Comparison of ENCODE assay signal across 12 cellular contexts in the genomic region with DNA sequence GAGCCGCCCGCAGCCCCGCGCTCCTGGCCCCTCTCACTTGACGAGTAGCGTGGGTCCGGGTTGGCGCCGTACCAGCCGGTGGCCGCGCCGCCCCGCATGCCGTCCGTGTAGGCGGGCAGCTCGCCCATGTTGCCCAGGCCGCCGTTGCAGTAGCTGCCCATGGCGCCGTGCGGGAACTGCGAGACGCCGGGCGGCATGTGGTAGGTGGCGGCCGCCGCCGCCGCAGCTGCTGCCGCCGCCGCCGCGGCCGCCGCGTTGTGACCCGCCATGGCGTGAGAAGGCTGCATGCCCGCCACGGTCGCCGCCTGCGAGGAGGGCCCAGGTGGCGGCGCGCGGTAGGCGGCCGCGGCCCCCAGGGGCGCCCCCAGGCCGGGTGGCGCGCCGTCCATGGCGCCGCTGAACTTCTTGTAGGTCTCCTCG. TPM values are rescaled to one million over a fixed set of nuclear protein-coding genes. Genes with fewer than 3 reads are reported as not detected.
DNase-seq lines count a peak whose midpoint lies in the region; ATAC-seq and TF ChIP-seq lines count a peak whose summit lies in the region.
"Had no signal": no experiment of that assay in that cellular context is flagged by ENCODE, and none has a peak within 500 bp of the region (broad histone marks: within the 10 kb centered on the region; RNA-seq: fewer than 3 reads in every experiment).

No MANE protein-coding gene starts in this region.

- DNase-seq in SK-N-SH: peak; percentile 65
- peak; percentile 56 for DNase-seq in NCI-H1105 treated with DMSO at 0.1 percent for 48 hours (lab: John Stamatoyannopoulos, UW)
- peak; percentile 21 to 27 for DNase-seq in erythroblast (lab: John Stamatoyannopoulos, UW)
- peak; percentile 47 for DNase-seq in retina
- DNase-seq: C1 segment of cervical spinal cord, RPMI8226 had no signal

- H3K4me1 ChIP-seq in SK-N-SH (ENCODE audit: control insufficient read depth in 1 of 2, insufficient read depth in 2 of 2, low read depth in 1 of 2, low read length in 1 of 2): no peaks in the 10 kb centered on the region; a peak in 1 of 4 replicates

- ATAC-seq in SK-N-SH treated with all-trans-retinoic acid at 6 μM for 48 hours: no peak
- ATAC-seq in GM18502 (IDR thresholded peaks at IDR 0.05; ENCODE audit: poor library complexity, unreplicated experiment): no peak
- no peak for ATAC-seq in GM18498 (IDR thresholded peaks at IDR 0.05; ENCODE audit: unreplicated experiment)
- no peak for ATAC-seq in GM18505 (IDR thresholded peaks at IDR 0.05; ENCODE audit: unreplicated experiment)

- TF ChIP-seq RAD21 in SK-N-SH (IDR thresholded peaks at IDR 0.05; ENCODE audit: low read length): no peak

- H3K9me3 ChIP-seq in SK-N-SH: no peaks in the 10 kb centered on the region
- H3K9me3 ChIP-seq: neutrophil had no signal

- H3K79me2 ChIP-seq in SK-N-SH (ENCODE audit: insufficient read depth): no peaks in the 10 kb centered on the region

- H3K36me3 ChIP-seq in SK-N-SH (replicated peaks in 1 of 2; ENCODE audit: control insufficient read depth in 1 of 2, insufficient read depth in 2 of 2, low read length in 1 of 2): no peaks in the 10 kb centered on the region
- H3K36me3 ChIP-seq: neutrophil had no signal

- no peak overlapping the region for H2AFZ ChIP-seq in SK-N-SH (ENCODE audit: low read depth)

- H3K9ac ChIP-seq in SK-N-SH: no peak overlapping the region

- H3K9me2 ChIP-seq in SK-N-SH: no peaks in the 10 kb centered on the region

- peak overlapping the region in 1 of 2 experiments; percentile 1; a peak in 1 of 4 replicates for H3K4me3 ChIP-seq in SK-N-SH (ENCODE audit: low read depth in 2 of 2, low read length in 1 of 2)

- no peak for TF ChIP-seq EP300 in SK-N-SH (IDR thresholded peaks at IDR 0.05; ENCODE audit: borderline replicate concordance in 1 of 2, low read depth in 1 of 2, low read length in 1 of 2)

- CTCF ChIA-PET in SK-N-SH (lab: Yijun Ruan, JAX): interaction anchor here (0.6 to 4.1 kb wide), 2 partner anchors 161 to 343 kb away, joined by 3 to 27 read pairs; no protein-coding TSS in a partner anchor

- WGBS in SK-N-SH (ENCODE audit: low lambda C conversion rate): 3% methylated on average over 24 of the region's 62 CpGs

- no peak for TF ChIP-seq POLR2A in erythroblast (IDR thresholded peaks at IDR 0.05; ENCODE audit: low read length)
- no peak for TF ChIP-seq POLR2A in GM18505 (IDR thresholded peaks at IDR 0.05; ENCODE audit: borderline replicate concordance, extremely low read depth, insufficient read depth, insufficient read length)

- H4K20me1 ChIP-seq in SK-N-SH (ENCODE audit: insufficient read depth): no peaks in the 10 kb centered on the region

- peaks cover 50% of the 10 kb centered on the region for H3K27me3 ChIP-seq in SK-N-SH (ENCODE audit: insufficient read depth)

- H3K27ac ChIP-seq in SK-N-SH (ENCODE audit: low read depth in 2 of 2, low read length in 1 of 2): no peak overlapping the region
- H3K27ac ChIP-seq: neutrophil had no signal

- TF ChIP-seq CTCF in SK-N-SH (IDR thresholded peaks at IDR 0.05): no peak

- POLR2A ChIA-PET in SK-N-SH (lab: Yijun Ruan, JAX): no interaction called here

- peaks cover 4% of the 10 kb centered on the region for H3F3A ChIP-seq in SK-N-SH (replicated peaks; ENCODE audit: insufficient read depth)

- H3K4me2 ChIP-seq in SK-N-SH: no peak overlapping the region

TF ChIP-seq in SK-N-SH, 30 proteins besides CTCF, POLR2A, EP300 and RAD21 (continues in another document):
- TF ChIP-seq ELF1 (IDR thresholded peaks at IDR 0.05) (no peak), NFIC (IDR thresholded peaks at IDR 0.05; ENCODE audit: borderline replicate concordance) (no peak), CHD2 (IDR thresholded peaks at IDR 0.05; ENCODE audit: low read length, partially characterized antibody) (no peak), POLR2AphosphoS5 (IDR thresholded peaks at IDR 0.05; ENCODE audit: low read depth, low read length) (no peak), SMC3 (IDR thresholded peaks at IDR 0.05; ENCODE audit: low read depth, low read length) (no peak), YY1 (IDR thresholded peaks at IDR 0.05; ENCODE audit: low read depth) (no peak), GABPA (IDR thresholded peaks at IDR 0.05; ENCODE audit: low read depth) (no peak), JUND (IDR thresholded peaks at IDR 0.05) (no peak), RCOR1 (IDR thresholded peaks at IDR 0.05; ENCODE audit: low read length) (no peak), SIN3A (IDR thresholded peaks at IDR 0.05; ENCODE audit: borderline replicate concordance, low read depth, low read length) (no peak), TCF12 (IDR thresholded peaks at IDR 0.05) (no peak), NRF1 (IDR thresholded peaks at IDR 0.05; ENCODE audit: low read depth, low read length) (no peak)
- TF ChIP-seq, protein P1, sequence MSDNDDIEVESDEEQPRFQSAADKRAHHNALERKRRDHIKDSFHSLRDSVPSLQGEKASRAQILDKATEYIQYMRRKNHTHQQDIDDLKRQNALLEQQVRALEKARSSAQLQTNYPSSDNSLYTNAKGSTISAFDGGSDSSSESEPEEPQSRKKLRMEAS (IDR thresholded peaks at IDR 0.05; ENCODE audit: low read depth): no peak
- TF ChIP-seq, protein P2, sequence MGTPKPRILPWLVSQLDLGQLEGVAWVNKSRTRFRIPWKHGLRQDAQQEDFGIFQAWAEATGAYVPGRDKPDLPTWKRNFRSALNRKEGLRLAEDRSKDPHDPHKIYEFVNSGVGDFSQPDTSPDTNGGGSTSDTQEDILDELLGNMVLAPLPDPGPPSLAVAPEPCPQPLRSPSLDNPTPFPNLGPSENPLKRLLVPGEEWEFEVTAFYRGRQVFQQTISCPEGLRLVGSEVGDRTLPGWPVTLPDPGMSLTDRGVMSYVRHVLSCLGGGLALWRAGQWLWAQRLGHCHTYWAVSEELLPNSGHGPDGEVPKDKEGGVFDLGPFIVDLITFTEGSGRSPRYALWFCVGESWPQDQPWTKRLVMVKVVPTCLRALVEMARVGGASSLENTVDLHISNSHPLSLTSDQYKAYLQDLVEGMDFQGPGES (IDR thresholded peaks at IDR 0.05; ENCODE audit: low read depth, low read length): no peak

TF ChIP-seq in SK-N-SH treated with all-trans-retinoic acid at 6 μM for 48 hours, 23 proteins besides CTCF, POLR2A, EP300 and RAD21:
- TF ChIP-seq ISL1 (CRISPR knock-in tag; IDR thresholded peaks at IDR 0.05): no peak
- TF ChIP-seq ZFP30 (CRISPR knock-in tag; IDR thresholded peaks at IDR 0.05): no peak
- TF ChIP-seq TOX (CRISPR knock-in tag; IDR thresholded peaks at IDR 0.05; ENCODE audit: borderline replicate concordance): no peak
- no peak for TF ChIP-seq ZFP3 (CRISPR knock-in tag; IDR thresholded peaks at IDR 0.05)
- no peak for TF ChIP-seq ZNF8 (CRISPR knock-in tag; IDR thresholded peaks at IDR 0.05)
- TF ChIP-seq GLIS3 (CRISPR knock-in tag; IDR thresholded peaks at IDR 0.05): no peak
- TF ChIP-seq, protein P3, sequence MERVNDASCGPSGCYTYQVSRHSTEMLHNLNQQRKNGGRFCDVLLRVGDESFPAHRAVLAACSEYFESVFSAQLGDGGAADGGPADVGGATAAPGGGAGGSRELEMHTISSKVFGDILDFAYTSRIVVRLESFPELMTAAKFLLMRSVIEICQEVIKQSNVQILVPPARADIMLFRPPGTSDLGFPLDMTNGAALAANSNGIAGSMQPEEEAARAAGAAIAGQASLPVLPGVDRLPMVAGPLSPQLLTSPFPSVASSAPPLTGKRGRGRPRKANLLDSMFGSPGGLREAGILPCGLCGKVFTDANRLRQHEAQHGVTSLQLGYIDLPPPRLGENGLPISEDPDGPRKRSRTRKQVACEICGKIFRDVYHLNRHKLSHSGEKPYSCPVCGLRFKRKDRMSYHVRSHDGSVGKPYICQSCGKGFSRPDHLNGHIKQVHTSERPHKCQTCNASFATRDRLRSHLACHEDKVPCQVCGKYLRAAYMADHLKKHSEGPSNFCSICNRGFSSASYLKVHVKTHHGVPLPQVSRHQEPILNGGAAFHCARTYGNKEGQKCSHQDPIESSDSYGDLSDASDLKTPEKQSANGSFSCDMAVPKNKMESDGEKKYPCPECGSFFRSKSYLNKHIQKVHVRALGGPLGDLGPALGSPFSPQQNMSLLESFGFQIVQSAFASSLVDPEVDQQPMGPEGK (CRISPR knock-in tag; IDR thresholded peaks at IDR 0.05; ENCODE audit: borderline replicate concordance): no peak
- no peak for TF ChIP-seq ARNTL (CRISPR knock-in tag; IDR thresholded peaks at IDR 0.05; ENCODE audit: borderline replicate concordance, low read depth)
- no peak for TF ChIP-seq OSR1 (CRISPR knock-in tag; IDR thresholded peaks at IDR 0.05)
- TF ChIP-seq ESRRG (CRISPR knock-in tag; IDR thresholded peaks at IDR 0.05): no peak

RNA-seq across cellular contexts. Expression of a gene that starts 0.4 kb away (rescaled TPM):
- not detected in 2 replicates for polyA plus RNA-seq in SK-N-SH (2012; rRNA removed)
- polyA plus RNA-seq in SK-N-SH (2012; cell fraction: cytosol; rRNA removed): not detected in 2 replicates
- polyA plus RNA-seq in SK-N-SH (2012; cell fraction: nucleus; rRNA removed): not detected in 2 replicates
- polyA plus RNA-seq: fibroblast of lung had no signal
